ENCODE assay signal across 1 cellular context in the genomic region with DNA sequence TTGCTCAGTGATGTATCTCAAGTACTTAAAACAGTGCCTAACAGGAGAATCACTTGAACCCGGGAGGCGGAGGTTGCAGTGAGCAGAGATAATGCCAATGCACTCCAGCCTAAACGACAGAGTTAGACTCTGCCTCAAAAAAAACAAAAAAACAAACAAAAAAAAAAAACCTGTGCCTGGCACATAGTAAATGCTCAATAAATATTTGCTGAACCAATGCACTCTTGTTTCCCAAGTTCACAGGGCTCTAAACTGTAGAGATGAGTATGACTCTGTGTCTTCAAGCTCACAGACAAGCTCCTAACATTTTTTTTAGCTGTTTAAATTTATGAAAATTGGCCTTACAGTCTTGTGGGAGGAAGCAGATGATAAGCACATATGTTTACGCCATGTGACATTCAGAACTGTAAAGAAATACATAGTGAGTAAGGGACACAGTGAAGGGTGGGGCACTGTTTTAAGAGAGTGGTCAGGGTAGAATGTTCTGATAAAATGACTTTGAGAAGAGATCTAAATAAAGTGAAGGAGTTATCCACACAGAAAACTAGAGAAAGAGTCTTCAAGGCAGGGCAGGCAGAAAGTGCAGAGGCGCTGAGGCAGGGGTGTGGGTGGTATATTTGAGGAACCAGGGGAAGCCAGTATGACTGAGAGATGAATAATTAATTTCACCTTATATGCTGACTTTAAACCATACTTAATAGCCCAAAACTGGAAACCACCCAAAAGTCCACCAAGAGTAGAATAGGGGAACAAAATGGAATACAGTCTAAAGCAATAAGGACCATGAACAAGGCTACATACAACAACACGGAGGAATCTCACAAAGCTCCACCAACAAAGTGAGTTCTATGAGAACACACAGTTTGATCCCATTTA.
TF ChIP-seq lines count a peak whose summit lies in the region.

No MANE protein-coding gene starts in this region.

TF ChIP-seq in WTC11, 78 proteins besides CTCF, POLR2A, EP300 and RAD21 (continued from another document):
- TF ChIP-seq ZBTB43 (CRISPR knock-in tag; IDR thresholded peaks at IDR 0.05): no peak
- TF ChIP-seq, protein P1, sequence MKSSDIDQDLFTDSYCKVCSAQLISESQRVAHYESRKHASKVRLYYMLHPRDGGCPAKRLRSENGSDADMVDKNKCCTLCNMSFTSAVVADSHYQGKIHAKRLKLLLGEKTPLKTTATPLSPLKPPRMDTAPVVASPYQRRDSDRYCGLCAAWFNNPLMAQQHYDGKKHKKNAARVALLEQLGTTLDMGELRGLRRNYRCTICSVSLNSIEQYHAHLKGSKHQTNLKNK (CRISPR knock-in tag; IDR thresholded peaks at IDR 0.05): no peak
